Comparison of ENCODE assay signal across 1 cellular context in the genomic region with DNA sequence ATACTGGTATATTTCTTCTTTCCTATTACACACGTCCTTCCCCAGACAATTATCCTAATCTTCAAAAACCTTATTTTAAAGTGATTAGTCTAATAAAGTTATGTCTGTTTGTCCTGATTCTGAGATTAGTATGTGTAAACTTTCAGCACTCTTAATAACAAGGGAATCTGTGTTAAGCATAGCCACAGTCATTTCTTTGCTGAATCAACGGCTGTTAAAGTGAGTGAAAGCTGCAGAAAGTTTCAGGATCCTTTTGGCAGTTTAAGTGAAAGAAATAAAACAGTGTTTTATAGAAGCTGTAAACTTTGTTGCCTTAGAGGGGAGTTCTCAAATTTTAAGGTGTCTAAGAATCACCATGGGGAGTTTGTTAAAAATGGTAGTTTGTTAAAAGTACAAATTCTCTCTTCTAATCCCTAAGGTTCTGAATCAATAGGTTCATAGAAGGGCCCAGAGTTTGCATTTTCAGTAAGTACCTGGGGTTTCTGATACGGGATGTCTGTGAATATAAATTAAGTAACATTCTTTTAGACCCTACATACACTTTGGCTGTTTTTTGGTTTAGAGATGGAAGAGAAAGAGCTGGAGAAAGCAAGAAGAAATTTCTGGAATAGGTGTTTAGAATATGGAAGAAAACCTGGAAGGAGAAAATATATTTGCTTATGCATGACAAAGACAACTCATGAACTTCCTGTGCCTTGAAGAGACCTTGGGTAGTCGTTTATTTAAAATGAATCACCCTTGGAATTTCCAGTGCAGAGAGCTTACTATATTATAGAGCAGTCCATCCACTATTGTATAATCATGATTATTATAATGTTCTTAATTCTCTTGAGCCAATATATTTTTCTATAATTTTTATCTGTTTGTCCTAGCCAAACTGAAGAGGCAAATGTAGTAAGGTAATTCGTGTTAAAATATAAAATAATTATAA.
TF ChIP-seq lines count a peak whose summit lies in the region.

No MANE protein-coding gene starts in this region.

TF ChIP-seq in GM23338, 12 proteins besides CTCF, POLR2A, EP300 and RAD21 (continued from another document):
- TF ChIP-seq, protein P1, sequence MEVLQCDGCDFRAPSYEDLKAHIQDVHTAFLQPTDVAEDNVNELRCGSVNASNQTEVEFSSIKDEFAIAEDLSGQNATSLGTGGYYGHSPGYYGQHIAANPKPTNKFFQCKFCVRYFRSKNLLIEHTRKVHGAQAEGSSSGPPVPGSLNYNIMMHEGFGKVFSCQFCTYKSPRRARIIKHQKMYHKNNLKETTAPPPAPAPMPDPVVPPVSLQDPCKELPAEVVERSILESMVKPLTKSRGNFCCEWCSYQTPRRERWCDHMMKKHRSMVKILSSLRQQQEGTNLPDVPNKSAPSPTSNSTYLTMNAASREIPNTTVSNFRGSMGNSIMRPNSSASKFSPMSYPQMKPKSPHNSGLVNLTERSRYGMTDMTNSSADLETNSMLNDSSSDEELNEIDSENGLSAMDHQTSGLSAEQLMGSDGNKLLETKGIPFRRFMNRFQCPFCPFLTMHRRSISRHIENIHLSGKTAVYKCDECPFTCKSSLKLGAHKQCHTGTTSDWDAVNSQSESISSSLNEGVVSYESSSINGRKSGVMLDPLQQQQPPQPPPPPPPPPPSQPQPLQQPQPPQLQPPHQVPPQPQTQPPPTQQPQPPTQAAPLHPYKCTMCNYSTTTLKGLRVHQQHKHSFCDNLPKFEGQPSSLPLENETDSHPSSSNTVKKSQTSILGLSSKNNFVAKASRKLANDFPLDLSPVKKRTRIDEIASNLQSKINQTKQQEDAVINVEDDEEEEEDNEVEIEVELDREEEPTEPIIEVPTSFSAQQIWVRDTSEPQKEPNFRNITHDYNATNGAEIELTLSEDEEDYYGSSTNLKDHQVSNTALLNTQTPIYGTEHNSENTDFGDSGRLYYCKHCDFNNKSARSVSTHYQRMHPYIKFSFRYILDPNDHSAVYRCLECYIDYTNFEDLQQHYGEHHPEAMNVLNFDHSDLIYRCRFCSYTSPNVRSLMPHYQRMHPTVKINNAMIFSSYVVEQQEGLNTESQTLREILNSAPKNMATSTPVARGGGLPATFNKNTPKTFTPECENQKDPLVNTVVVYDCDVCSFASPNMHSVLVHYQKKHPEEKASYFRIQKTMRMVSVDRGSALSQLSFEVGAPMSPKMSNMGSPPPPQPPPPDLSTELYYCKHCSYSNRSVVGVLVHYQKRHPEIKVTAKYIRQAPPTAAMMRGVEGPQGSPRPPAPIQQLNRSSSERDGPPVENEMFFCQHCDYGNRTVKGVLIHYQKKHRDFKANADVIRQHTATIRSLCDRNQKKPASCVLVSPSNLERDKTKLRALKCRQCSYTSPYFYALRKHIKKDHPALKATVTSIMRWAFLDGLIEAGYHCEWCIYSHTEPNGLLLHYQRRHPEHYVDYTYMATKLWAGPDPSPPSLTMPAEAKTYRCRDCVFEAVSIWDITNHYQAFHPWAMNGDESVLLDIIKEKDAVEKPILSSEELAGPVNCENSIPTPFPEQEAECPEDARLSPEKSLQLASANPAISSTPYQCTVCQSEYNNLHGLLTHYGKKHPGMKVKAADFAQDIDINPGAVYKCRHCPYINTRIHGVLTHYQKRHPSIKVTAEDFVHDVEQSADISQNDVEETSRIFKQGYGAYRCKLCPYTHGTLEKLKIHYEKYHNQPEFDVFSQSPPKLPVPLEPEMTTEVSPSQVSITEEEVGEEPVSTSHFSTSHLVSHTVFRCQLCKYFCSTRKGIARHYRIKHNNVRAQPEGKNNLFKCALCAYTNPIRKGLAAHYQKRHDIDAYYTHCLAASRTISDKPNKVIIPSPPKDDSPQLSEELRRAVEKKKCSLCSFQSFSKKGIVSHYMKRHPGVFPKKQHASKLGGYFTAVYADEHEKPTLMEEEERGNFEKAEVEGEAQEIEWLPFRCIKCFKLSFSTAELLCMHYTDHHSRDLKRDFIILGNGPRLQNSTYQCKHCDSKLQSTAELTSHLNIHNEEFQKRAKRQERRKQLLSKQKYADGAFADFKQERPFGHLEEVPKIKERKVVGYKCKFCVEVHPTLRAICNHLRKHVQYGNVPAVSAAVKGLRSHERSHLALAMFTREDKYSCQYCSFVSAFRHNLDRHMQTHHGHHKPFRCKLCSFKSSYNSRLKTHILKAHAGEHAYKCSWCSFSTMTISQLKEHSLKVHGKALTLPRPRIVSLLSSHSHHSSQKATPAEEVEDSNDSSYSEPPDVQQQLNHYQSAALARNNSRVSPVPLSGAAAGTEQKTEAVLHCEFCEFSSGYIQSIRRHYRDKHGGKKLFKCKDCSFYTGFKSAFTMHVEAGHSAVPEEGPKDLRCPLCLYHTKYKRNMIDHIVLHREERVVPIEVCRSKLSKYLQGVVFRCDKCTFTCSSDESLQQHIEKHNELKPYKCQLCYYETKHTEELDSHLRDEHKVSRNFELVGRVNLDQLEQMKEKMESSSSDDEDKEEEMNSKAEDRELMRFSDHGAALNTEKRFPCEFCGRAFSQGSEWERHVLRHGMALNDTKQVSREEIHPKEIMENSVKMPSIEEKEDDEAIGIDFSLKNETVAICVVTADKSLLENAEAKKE (CRISPR knock-in tag; IDR thresholded peaks at IDR 0.05): no peak
- TF ChIP-seq JUNB (IDR thresholded peaks at IDR 0.05; ENCODE audit: unreplicated experiment) (no peak), EZH2phosphoT487 (IDR thresholded peaks at IDR 0.05; ENCODE audit: unreplicated experiment) (no peak), EZH2 (IDR thresholded peaks at IDR 0.05; ENCODE audit: low read depth, unreplicated experiment) (no peak)
- TF ChIP-seq, protein P2, sequence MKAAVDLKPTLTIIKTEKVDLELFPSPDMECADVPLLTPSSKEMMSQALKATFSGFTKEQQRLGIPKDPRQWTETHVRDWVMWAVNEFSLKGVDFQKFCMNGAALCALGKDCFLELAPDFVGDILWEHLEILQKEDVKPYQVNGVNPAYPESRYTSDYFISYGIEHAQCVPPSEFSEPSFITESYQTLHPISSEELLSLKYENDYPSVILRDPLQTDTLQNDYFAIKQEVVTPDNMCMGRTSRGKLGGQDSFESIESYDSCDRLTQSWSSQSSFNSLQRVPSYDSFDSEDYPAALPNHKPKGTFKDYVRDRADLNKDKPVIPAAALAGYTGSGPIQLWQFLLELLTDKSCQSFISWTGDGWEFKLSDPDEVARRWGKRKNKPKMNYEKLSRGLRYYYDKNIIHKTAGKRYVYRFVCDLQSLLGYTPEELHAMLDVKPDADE (IDR thresholded peaks at IDR 0.05): no peak
